In genomic region chr2:167827352-167828097, GRCh38 we compare ENCODE assay signal across 18 cellular contexts.
"Had no signal": no experiment of that assay in that cellular context is flagged by ENCODE, and none has a peak within 500 bp of the region (broad histone marks: within the 10 kb centered on the region; RNA-seq: fewer than 3 reads in every experiment).

No MANE protein-coding gene starts in this region.

- H3K4me3 ChIP-seq: esophagus squamous epithelium, lung, transverse colon had no signal

- FAIRE-seq: endothelial cell of umbilical vein had no signal

- H3K9me3 ChIP-seq: esophagus squamous epithelium, transverse colon had no signal

- ATAC-seq: activated CD4-positive, CD25-positive, alpha-beta regulatory T cell treated with anti-CD3 and anti-CD28 coated beads, Interleukin-2, amount 50 U/mL, for 24 hours had no signal

- H3K4me1 ChIP-seq: esophagus squamous epithelium, transverse colon had no signal

- DNase-seq: activated CD4-positive, alpha-beta T cell treated with anti-CD3 and anti-CD28 coated beads, Interleukin-2, amount 50 U/mL, for 1 hour; activated CD8-positive, alpha-beta memory T cell treated with anti-CD3 and anti-CD28 coated beads for 24 hours; activated gamma-delta T cell treated with Interleukin-2 at 50 U/mL for 16 hours; activated naive CD8-positive, alpha-beta T cell treated with anti-CD3 and anti-CD28 coated beads, Interleukin-2, amount 10 ng/mL, durations not matched to agents 7 days and 5 days; brain microvascular endothelial cell; cortex of kidney; effector CD4-positive, alpha-beta T cell; esophagus squamous epithelium; kidney glomerular epithelial cell; midbrain; retina; stimulated activated CD4-positive, alpha-beta T cell treated with anti-CD3 and anti-CD28 coated beads, Interleukin-15, amount 100 ng/mL, for 24 hours; stimulated activated CD4-positive, alpha-beta T cell treated with anti-CD3 and anti-CD28 coated beads, Interleukin-4, amount 100 ng/mL, for 1 hour; stimulated activated naive CD4-positive, alpha-beta T cell treated with Interleukin-2 at 50 U/mL for 16 hours; transverse colon had no signal

- H3K27me3 ChIP-seq: brain microvascular endothelial cell, esophagus squamous epithelium, transverse colon had no signal

- H3K27ac ChIP-seq: brain microvascular endothelial cell, esophagus squamous epithelium, transverse colon had no signal

- H3K36me3 ChIP-seq: brain microvascular endothelial cell, esophagus squamous epithelium, transverse colon had no signal
